ENCODE assay signal across 8 cellular contexts in genomic region chr17:75587718-75588545, GRCh38. TPM values are rescaled to one million over a fixed set of nuclear protein-coding genes. Genes with fewer than 3 reads are reported as not detected.
DNase-seq lines count a peak whose midpoint lies in the region; ATAC-seq and TF ChIP-seq lines count a peak whose summit lies in the region.

Gene MYO15B, plus strand, starts transcription at chr17:75587800. Its CDS starts 258 bp downstream, at chr17:75588058.

- H3K27me3 ChIP-seq in muscle layer of duodenum (ENCODE audit: low read depth, low read length): no peaks in the 10 kb centered on the region

- H3K36me3 ChIP-seq in muscle layer of duodenum (ENCODE audit: control insufficient read depth in 1 of 2, insufficient read depth in 2 of 2, low read length in 2 of 2): no peaks in the 10 kb centered on the region

- peak within 1 kb of the TSS; percentile 23 for H3K27ac ChIP-seq in muscle layer of duodenum (ENCODE audit: low read length)

- no peaks in the 10 kb centered on the region for H3K36me3 Mint-ChIP-seq in endothelial cell (ENCODE audit: low read depth, unreplicated experiment)
- H3K36me3 Mint-ChIP-seq in stimulated activated effector memory CD8-positive, alpha-beta T cell treated with anti-CD3 and anti-CD28 coated beads, Interleukin-12 subunit alpha, Interleukin-12 subunit beta, amount 100 ng/mL, for 72 hours: no peaks in the 10 kb centered on the region

- DNase-seq in GM12865 (ENCODE audit: low read depth) (no peak), NCI-H510A (lab: John Stamatoyannopoulos, UW) (peak; percentile 38), endothelial cell (ENCODE audit: low spot score) (peak; percentile 81), GM19240 (ENCODE audit: insufficient read length, low spot score) (no peak), dedifferentiated amniotic fluid mesenchymal stem cell (ENCODE audit: extremely low spot score) (no peak)
- DNase-seq in activated CD8-positive, alpha-beta memory T cell treated with anti-CD3 and anti-CD28 coated beads, Interleukin-2, amount 50 U/mL, for 4 hours: peak; percentile 72
- peak; percentile 49 to 62 for DNase-seq in stimulated activated effector memory CD8-positive, alpha-beta T cell treated with anti-CD3 and anti-CD28 coated beads, Interleukin-12 subunit alpha, Interleukin-12 subunit beta, amount 100 ng/mL, for 72 hours (ENCODE audit: low spot score in 2 of 2)

- peaks cover 0 to 16% of the 10 kb centered on the region in 2 donors for H3K4me1 ChIP-seq in muscle layer of duodenum (ENCODE audit: control insufficient read depth in 1 of 2, insufficient read depth in 2 of 2, low read length in 2 of 2)

- peak; percentile 2 for TF ChIP-seq CTCF in GM12865 (IDR thresholded peaks at IDR 0.05; ENCODE audit: insufficient read depth, low read depth, low read length, missing control alignments)
- no peak for TF ChIP-seq CTCF in endothelial cell (IDR thresholded peaks at IDR 0.05; ENCODE audit: unreplicated experiment)

- H3K4me3 Mint-ChIP-seq in endothelial cell (ENCODE audit: unreplicated experiment): peak within 1 kb of the TSS; percentile 86
- H3K4me3 Mint-ChIP-seq in stimulated activated effector memory CD8-positive, alpha-beta T cell treated with anti-CD3 and anti-CD28 coated beads, Interleukin-12 subunit alpha, Interleukin-12 subunit beta, amount 100 ng/mL, for 72 hours: peak within 1 kb of the TSS; percentile 68

- H3K4me1 Mint-ChIP-seq in endothelial cell (ENCODE audit: unreplicated experiment): no peaks in the 10 kb centered on the region
- peaks cover 8% of the 10 kb centered on the region for H3K4me1 Mint-ChIP-seq in stimulated activated effector memory CD8-positive, alpha-beta T cell treated with anti-CD3 and anti-CD28 coated beads, Interleukin-12 subunit alpha, Interleukin-12 subunit beta, amount 100 ng/mL, for 72 hours

- no peak within 1 kb of the TSS for H3K27ac Mint-ChIP-seq in endothelial cell (ENCODE audit: unreplicated experiment)
- H3K27ac Mint-ChIP-seq in stimulated activated effector memory CD8-positive, alpha-beta T cell treated with anti-CD3 and anti-CD28 coated beads, Interleukin-12 subunit alpha, Interleukin-12 subunit beta, amount 100 ng/mL, for 72 hours: peak within 1 kb of the TSS; percentile 48

- H3K9me3 Mint-ChIP-seq in endothelial cell (ENCODE audit: unreplicated experiment): no peaks in the 10 kb centered on the region
- H3K9me3 Mint-ChIP-seq in stimulated activated effector memory CD8-positive, alpha-beta T cell treated with anti-CD3 and anti-CD28 coated beads, Interleukin-12 subunit alpha, Interleukin-12 subunit beta, amount 100 ng/mL, for 72 hours: no peaks in the 10 kb centered on the region

- no peaks in the 10 kb centered on the region for H3K9me3 ChIP-seq in muscle layer of duodenum (ENCODE audit: control insufficient read depth in 1 of 2, low read length in 2 of 2)

- H3K4me3 ChIP-seq in GM12865 (ENCODE audit: low read depth, low read length): peak within 1 kb of the TSS; percentile 38
- H3K4me3 ChIP-seq in muscle layer of duodenum (ENCODE audit: low read depth in 1 of 2, low read length in 2 of 2): peak within 1 kb of the TSS; percentile 37 to 68

- H3K27me3 Mint-ChIP-seq in endothelial cell (ENCODE audit: unreplicated experiment): peaks cover 10% of the 10 kb centered on the region

- peak; percentile 57 for ATAC-seq in stimulated activated effector memory CD8-positive, alpha-beta T cell treated with anti-CD3 and anti-CD28 coated beads, Interleukin-12 subunit alpha, Interleukin-12 subunit beta, amount 100 ng/mL, for 72 hours

RNA-seq across cellular contexts. Expression of gene MYO15B, which starts in this region (rescaled TPM):
- 224 TPM for total RNA-seq in endothelial cell (ENCODE audit: unreplicated experiment)

Comparison
In these comparisons a context has a peak if more than half of its experiments do, and no peak if none do; other contexts are left out.
1. DNase-seq: peak in NCI-H510A (single experiment), activated CD8-positive, alpha-beta memory T cell treated with anti-CD3 and anti-CD28 coated beads, Interleukin-2, amount 50 U/mL, for 4 hours (single experiment), endothelial cell (single experiment) and stimulated activated effector memory CD8-positive, alpha-beta T cell treated with anti-CD3 and anti-CD28 coated beads, Interleukin-12 subunit alpha, Interleukin-12 subunit beta, amount 100 ng/mL, for 72 hours (2 of 2); none in GM12865 (single experiment), GM19240 (single experiment) and dedifferentiated amniotic fluid mesenchymal stem cell (single experiment).